ENCODE assay signal across 8 cellular contexts in genomic region chr1:116168277-116169032, GRCh38. TPM values are rescaled to one million over a fixed set of nuclear protein-coding genes. Genes with fewer than 3 reads are reported as not detected.
DNase-seq lines count a peak whose midpoint lies in the region; ATAC-seq and TF ChIP-seq lines count a peak whose summit lies in the region.

No MANE protein-coding gene starts in this region.

- H3K4me3 ChIP-seq in DOHH2 (ENCODE audit: low read length) = peak overlapping the region; percentile 73
- H3K4me3 ChIP-seq in lower leg skin (ENCODE audit: low read depth, poor library complexity, severe bottlenecking) = peak overlapping the region; percentile 30

- DNase-seq in LHCN-M2 (ENCODE audit: low read depth) = peak; percentile 15
- DNase-seq in activated CD4-positive, alpha-beta T cell treated with anti-CD3 and anti-CD28 coated beads, Interleukin-2, amount 50 U/mL, for 4 hours = peak; percentile 81 to 82
- DNase-seq in dermis microvascular lymphatic vessel endothelial cell (ENCODE audit: low read depth in 2 of 2) = peak; percentile 18 to 64
- peak; percentile 75 to 96 for DNase-seq in lower leg skin (ENCODE audit: low spot score in 2 of 2)
- DNase-seq in stimulated activated CD4-positive, alpha-beta T cell treated with anti-CD3 and anti-CD28 coated beads, Interleukin-4, amount 100 ng/mL, for 4 hours = peak; percentile 76 to 85
- no peak for DNase-seq in NCI-H2171 treated with DMSO at 0.1 percent for 48 hours (lab: John Stamatoyannopoulos, UW)

- no peaks in the 10 kb centered on the region for H3K36me3 ChIP-seq in DOHH2 (ENCODE audit: control insufficient read depth, low read length)

- peak overlapping the region; percentile 68 for H3K4me2 ChIP-seq in DOHH2 (ENCODE audit: low read length)

- peak; percentile 89 for ATAC-seq in GM21786 (IDR thresholded peaks at IDR 0.05; ENCODE audit: unreplicated experiment)

- H3K27ac ChIP-seq in DOHH2 (ENCODE audit: low read depth, low read length) = no peak overlapping the region

- WGBS in lower leg skin, 2 donors = 5 to 9% methylated on average over 34 to 40 of the region's 42 CpGs

- intact Hi-C loops in lower leg skin (cut with DNase I; ENCODE audit: low total_unique reads) = no loop called here

- no peaks in the 10 kb centered on the region for H3K9me3 ChIP-seq in DOHH2 (ENCODE audit: control insufficient read depth, insufficient read depth, low read length)

- H3F3A ChIP-seq in DOHH2 (ENCODE audit: control insufficient read depth, insufficient read depth) = no peaks in the 10 kb centered on the region

- peaks cover 18% of the 10 kb centered on the region for H3K4me1 ChIP-seq in DOHH2 (ENCODE audit: control insufficient read depth, low read length)

- H3K9me2 ChIP-seq in DOHH2 (replicated peaks; ENCODE audit: control insufficient read depth, low read length) = no peaks in the 10 kb centered on the region

- H4K20me1 ChIP-seq in DOHH2 (ENCODE audit: control insufficient read depth, insufficient read depth, low read depth, low read length) = no peaks in the 10 kb centered on the region

- no peaks in the 10 kb centered on the region for H3K79me2 ChIP-seq in DOHH2 (ENCODE audit: control insufficient read depth, low read length)

- TF ChIP-seq POLR2A in lower leg skin (IDR thresholded peaks at IDR 0.05) = no peak

- peak; percentile 87 for TF ChIP-seq CTCF in DOHH2 (IDR thresholded peaks at IDR 0.05; ENCODE audit: low read depth, low read length, poor library complexity, severe bottlenecking)
- TF ChIP-seq CTCF in lower leg skin (IDR thresholded peaks at IDR 0.05) = peak in 1 of 3 donors; percentile 22

- no peaks in the 10 kb centered on the region for H3K27me3 ChIP-seq in DOHH2 (ENCODE audit: control insufficient read depth, low read length)

RNA-seq across cellular contexts. Expression of gene MAB21L3, which starts 57.3 kb away (rescaled TPM):
- total RNA-seq in LHCN-M2 (2014; rRNA removed) (0.06 TPM in 1 of 2 replicates, not detected in the other), dermis microvascular lymphatic vessel endothelial cell (not detected in 2 replicates), lower leg skin (10 to 100 TPM; 17.7 to 27.1 (median 23.4) TPM)
- polyA plus RNA-seq in LHCN-M2 (2012) = 0.04 TPM

Comparison
In these comparisons a context has a peak if more than half of its experiments do, and no peak if none do; other contexts are left out.
1. RNA of gene MAB21L3, which starts 57.3 kb away (total RNA-seq): 17.7 to 27.1 TPM in lower leg skin; 0.06 TPM in LHCN-M2 and not detected in dermis microvascular lymphatic vessel endothelial cell; every median in the first group is over 10 times any median in the second.